11 cellular contexts compared by ENCODE assay signal in the genomic region with DNA sequence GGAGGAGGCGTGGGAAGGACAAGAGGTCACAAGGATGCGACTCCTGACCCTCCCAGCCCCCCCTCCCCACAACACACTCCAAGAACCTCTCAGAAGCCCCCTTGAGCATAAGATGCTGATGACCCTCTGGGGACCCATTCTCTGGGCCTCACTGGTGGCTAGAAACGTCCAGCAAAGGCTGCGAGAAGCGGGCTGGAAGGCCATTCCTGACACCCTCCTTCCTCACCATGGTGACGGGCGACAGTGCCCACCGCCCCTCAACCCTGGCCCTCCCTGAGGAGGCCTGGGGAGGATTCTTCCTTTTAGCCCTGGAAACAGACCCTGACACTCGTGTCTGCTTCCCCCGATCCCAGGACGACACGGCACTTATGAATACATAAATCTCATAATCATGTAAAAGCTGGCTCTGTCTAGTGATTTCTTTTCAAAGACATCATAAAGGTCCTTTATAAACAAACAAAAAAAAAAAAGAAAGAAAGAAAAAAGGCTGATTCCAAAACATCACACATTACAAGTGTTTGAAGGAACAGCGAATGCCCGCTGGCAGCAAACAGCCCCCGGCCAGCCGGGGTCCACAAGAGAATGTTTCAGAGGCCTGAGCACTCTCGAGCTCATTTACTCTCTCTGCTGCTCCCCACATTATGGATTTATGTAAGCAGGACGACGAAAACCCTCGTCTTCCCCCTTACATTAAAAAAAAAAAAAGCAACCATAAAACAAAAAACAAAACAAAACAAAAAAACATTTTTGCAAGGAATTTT. TPM values are rescaled to one million over a fixed set of nuclear protein-coding genes. Genes with fewer than 3 reads are reported as not detected.
DNase-seq lines count a peak whose midpoint lies in the region; ATAC-seq and TF ChIP-seq lines count a peak whose summit lies in the region.
"Had no signal": no experiment of that assay in that cellular context is flagged by ENCODE, and none has a peak within 500 bp of the region (broad histone marks: within the 10 kb centered on the region; RNA-seq: fewer than 3 reads in every experiment).

No MANE protein-coding gene starts in this region.

- peaks cover 87 to 99% (median 94%) of the 10 kb centered on the region in 10 experiments for H3K4me1 ChIP-seq in BLaER1 treated with 17β-estradiol and CSF1 and Interleukin-3, amounts not matched to agents 10 nM and 100 nM
- peaks cover 0 to 26% (median 20%) of the 10 kb centered on the region in 4 donors for H3K4me1 ChIP-seq in Peyer's patch
- H3K4me1 ChIP-seq in neutrophil (ENCODE audit: control insufficient read depth in 1 of 2, insufficient read depth in 1 of 2, low read depth in 1 of 2, low read length in 1 of 2) = peaks cover 97 to 100% of the 10 kb centered on the region in 2 experiments

- H3K36me3 Mint-ChIP-seq in endothelial cell (ENCODE audit: low read depth, unreplicated experiment) = peaks cover 27% of the 10 kb centered on the region

- no peak overlapping the region for H3K4me3 Mint-ChIP-seq in endothelial cell (ENCODE audit: unreplicated experiment)

- H3K27me3 Mint-ChIP-seq in endothelial cell (ENCODE audit: unreplicated experiment) = peaks cover 8% of the 10 kb centered on the region

- peak overlapping the region; percentile 27 to 84 (median 75); a peak in 21 of 22 replicates for H3K27ac ChIP-seq in BLaER1 treated with 17β-estradiol and CSF1 and Interleukin-3, amounts not matched to agents 10 nM and 100 nM
- H3K27ac ChIP-seq in Peyer's patch (peak overlapping the region in 3 of 4 donors; percentile 4 to 30 (median 28)), neutrophil (peak overlapping the region; percentile 99)
- H3K27ac ChIP-seq: KMS-11 had no signal

- peak overlapping the region in 3 of 10 experiments; percentile 29 to 45 (median 35); a peak in 6 of 20 replicates for H3K4me3 ChIP-seq in BLaER1 treated with 17β-estradiol and CSF1 and Interleukin-3, amounts not matched to agents 10 nM and 100 nM
- H3K4me3 ChIP-seq in Peyer's patch (no peak overlapping the region), neutrophil (ENCODE audit: low read depth in 1 of 2, low read length in 1 of 2) (peak overlapping the region; percentile 61 to 63)

- H3K9ac ChIP-seq in BLaER1 treated with 17β-estradiol and CSF1 and Interleukin-3, amounts not matched to agents 10 nM and 100 nM = peak overlapping the region; percentile 35 to 74 (median 68); a peak in 20 of 22 replicates
- H3K9ac ChIP-seq: KMS-11 had no signal

- no peak for TF ChIP-seq CTCF in Peyer's patch (IDR thresholded peaks at IDR 0.05)
- no peak for TF ChIP-seq CTCF in endothelial cell (IDR thresholded peaks at IDR 0.05; ENCODE audit: unreplicated experiment)
- no peak for TF ChIP-seq CTCF in neutrophil (IDR thresholded peaks at IDR 0.05)

- TF ChIP-seq POLR2A in Peyer's patch (IDR thresholded peaks at IDR 0.05) = no peak

- peaks cover 0 to 100% (median 0%) of the 10 kb centered on the region in 11 experiments; a peak in 7 of 22 replicates for H4K20me1 ChIP-seq in BLaER1 treated with 17β-estradiol and CSF1 and Interleukin-3, amounts not matched to agents 10 nM and 100 nM

- H3K4me1 Mint-ChIP-seq in endothelial cell (ENCODE audit: unreplicated experiment) = peaks cover 63% of the 10 kb centered on the region

- DNase-seq in Peyer's patch (peak in 1 of 3 donors; percentile 30), endothelial cell (ENCODE audit: low spot score) (no peak), NCI-H146 treated with DMSO at 0.1 percent for 48 hours (lab: John Stamatoyannopoulos, UW; ENCODE audit: unreplicated experiment) (no peak), occipital lobe (lab: John Stamatoyannopoulos, UW) (no peak), Right ventricle myocardium inferior (ENCODE audit: missing footprints) (no peak)
- no peak for DNase-seq in stimulated activated CD4-positive, alpha-beta T cell treated with anti-CD3 and anti-CD28 coated beads, Interleukin-4, amount 100 ng/mL, for 1 hour
- DNase-seq: activated naive CD4-positive, alpha-beta T cell; NCI-H2029 had no signal

- H3K9me3 ChIP-seq in BLaER1 treated with 17β-estradiol and CSF1 and Interleukin-3, amounts not matched to agents 10 nM and 100 nM (replicated peaks in 1 of 11) = no peaks in the 10 kb centered on the region
- H3K9me3 ChIP-seq in Peyer's patch (no peaks in the 10 kb centered on the region), neutrophil (no peaks in the 10 kb centered on the region)

- H3K9me3 Mint-ChIP-seq in endothelial cell (ENCODE audit: unreplicated experiment) = no peaks in the 10 kb centered on the region

- peak overlapping the region; percentile 75 to 94 (median 83) for H3K4me2 ChIP-seq in BLaER1 treated with 17β-estradiol and CSF1 and Interleukin-3, amounts not matched to agents 10 nM and 100 nM
- H3K4me2 ChIP-seq: KMS-11 had no signal

- H3K36me3 ChIP-seq in BLaER1 treated with 17β-estradiol and CSF1 and Interleukin-3, amounts not matched to agents 10 nM and 100 nM = peaks cover 0 to 16% (median 0%) of the 10 kb centered on the region in 11 experiments; a peak in 5 of 22 replicates
- H3K36me3 ChIP-seq in Peyer's patch (no peaks in the 10 kb centered on the region), neutrophil (peaks cover 25% of the 10 kb centered on the region)

- intact Hi-C loops in Right ventricle myocardium inferior (cut with DNase I) = no loop called here

- H3K27ac Mint-ChIP-seq in endothelial cell (ENCODE audit: unreplicated experiment) = peak overlapping the region; percentile 53

- ATAC-seq in Right ventricle myocardium inferior = no peak

- H3K27me3 ChIP-seq in BLaER1 treated with 17β-estradiol and CSF1 and Interleukin-3, amounts not matched to agents 10 nM and 100 nM = no peaks in the 10 kb centered on the region
- H3K27me3 ChIP-seq in Peyer's patch = no peaks in the 10 kb centered on the region
- no peaks in the 10 kb centered on the region for H3K27me3 ChIP-seq in neutrophil

RNA-seq across cellular contexts. Expression of gene PREX1, which starts 40.7 kb away (rescaled TPM):
- total RNA-seq in Peyer's patch (100 to 1,000 TPM in 1 of 4 donors, 10 to 100 TPM in 2, 1 to 10 TPM in 1; 9.9 to 150 (median 18.4) TPM), endothelial cell (ENCODE audit: unreplicated experiment) (248 TPM), occipital lobe (21.1 TPM), Right ventricle myocardium inferior (11.0 TPM)

Comparison
In these comparisons a context has a peak if more than half of its experiments do, and no peak if none do; other contexts are left out.
1. H3K27ac ChIP-seq: peak in every context shown above with its lines; median percentile 99 in neutrophil; 75 in BLaER1 treated with 17β-estradiol and CSF1 and Interleukin-3, amounts not matched to agents 10 nM and 100 nM; 28 in Peyer's patch.
2. H3K4me3 ChIP-seq: peak in neutrophil (2 of 2); none in Peyer's patch (0 of 4).